ENCODE assay signal across 1 cellular context in the genomic region with DNA sequence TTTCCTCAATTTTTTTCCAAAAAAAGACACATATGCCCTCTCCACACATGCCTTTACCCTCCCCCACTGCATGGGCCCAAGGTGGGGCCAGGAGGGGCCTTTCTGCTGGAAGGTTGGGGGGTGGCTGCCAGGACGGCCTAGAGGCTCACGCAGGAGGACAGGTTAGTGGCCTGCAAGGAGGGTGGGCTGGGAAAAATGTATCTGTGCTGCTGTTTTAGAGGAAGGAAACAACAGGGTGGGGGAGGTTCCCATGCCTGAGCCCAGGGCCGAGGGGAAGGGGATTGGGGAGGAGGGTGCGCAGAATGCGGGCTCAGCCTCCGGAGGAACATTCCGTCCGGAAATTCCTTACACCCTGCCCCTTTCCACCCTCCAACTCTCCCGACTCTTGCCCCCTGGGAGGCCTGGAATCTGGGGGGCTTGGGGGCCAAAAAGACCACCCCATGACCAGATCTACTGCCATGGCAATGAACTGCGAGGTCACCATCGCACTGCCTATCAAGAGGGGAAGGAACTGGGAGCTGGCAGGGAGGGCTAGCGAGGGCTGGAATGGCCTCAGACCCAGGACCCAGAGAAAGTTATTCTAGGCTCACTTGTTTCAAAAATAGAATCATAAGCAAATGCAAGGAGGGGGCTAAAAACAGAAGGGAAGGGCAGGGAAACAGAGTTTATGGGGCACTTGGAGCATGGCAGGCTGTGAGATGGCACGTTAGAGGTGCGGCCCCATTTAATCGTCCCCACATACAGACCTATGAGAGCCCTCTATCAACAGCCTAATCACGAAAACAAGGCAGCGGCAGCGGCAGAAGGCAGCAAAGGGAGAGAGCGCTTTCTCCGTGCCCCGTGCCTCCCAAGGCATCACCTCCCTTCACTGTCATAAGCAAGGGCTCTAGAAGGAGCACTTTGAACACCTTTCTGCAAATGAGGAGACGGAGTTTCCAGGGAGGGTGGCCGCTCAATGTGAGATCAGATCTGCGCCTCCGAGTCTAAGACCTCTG.
A peak's percentile ranks its signal among the peaks of the same experiment; 100 is the strongest.
TF ChIP-seq lines count a peak whose summit lies in the region.

No MANE protein-coding gene starts in this region.

TF ChIP-seq in H1, 55 proteins besides CTCF, POLR2A, EP300 and RAD21:
- no peak for TF ChIP-seq JUND (IDR thresholded peaks at IDR 0.05; ENCODE audit: low read length)
- no peak for TF ChIP-seq TCF12 (IDR thresholded peaks at IDR 0.05; ENCODE audit: low read depth, low read length)
- peak; percentile 35 for TF ChIP-seq ASH2L (IDR thresholded peaks at IDR 0.05; ENCODE audit: low read length)
- TF ChIP-seq POU5F1 (IDR thresholded peaks at IDR 0.05; ENCODE audit: low read depth, low read length) = no peak
- no peak for TF ChIP-seq ZNF274 (IDR thresholded peaks at IDR 0.05; ENCODE audit: borderline replicate concordance, extremely low read depth, low read length)
- TF ChIP-seq TEAD4 (IDR thresholded peaks at IDR 0.05; ENCODE audit: low read depth, low read length) = peak; percentile 64
- TF ChIP-seq POLR2AphosphoS5 (IDR thresholded peaks at IDR 0.05; ENCODE audit: low read depth, low read length) = no peak
